ENCODE assay signal across 26 cellular contexts in the genomic region with DNA sequence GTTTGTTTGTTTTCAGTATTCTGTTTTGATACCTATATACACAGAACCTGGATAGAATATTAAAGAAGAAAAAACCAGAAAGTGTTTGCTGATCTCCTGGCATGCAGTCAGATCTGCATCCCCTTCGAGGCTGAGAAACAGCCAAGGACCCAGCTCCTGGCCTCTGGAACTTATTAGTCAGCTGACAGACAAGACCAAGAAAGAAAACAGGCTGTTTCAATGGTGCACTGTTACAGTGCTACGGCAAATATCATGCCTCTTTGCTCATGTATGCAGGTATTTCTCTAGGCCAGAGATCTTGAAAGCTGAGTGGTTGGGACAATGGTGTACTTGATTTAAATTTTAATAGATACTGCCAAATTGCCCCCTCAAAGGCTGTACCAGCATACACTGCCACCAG.
A peak's percentile ranks its signal among the peaks of the same experiment; 100 is the strongest.
DNase-seq lines count a peak whose midpoint lies in the region; ATAC-seq, FAIRE-seq and TF ChIP-seq lines count a peak whose summit lies in the region.
"Had no signal": no experiment of that assay in that cellular context is flagged by ENCODE, and none has a peak within 500 bp of the region (broad histone marks: within the 10 kb centered on the region; RNA-seq: fewer than 3 reads in every experiment).

No MANE protein-coding gene starts in this region.

- H3K36me3 ChIP-seq in PC-9 (ENCODE audit: low read depth) (no peaks in the 10 kb centered on the region), astrocyte (ENCODE audit: insufficient read depth, low read length) (no peaks in the 10 kb centered on the region)
- H3K36me3 ChIP-seq: neutrophil, Peyer's patch, thyroid gland had no signal

- DNase-seq in activated naive CD4-positive, alpha-beta T cell treated with anti-CD3 and anti-CD28 coated beads for 36 hours: peak; percentile 39
- no peak for DNase-seq in activated naive CD4-positive, alpha-beta T cell treated with anti-CD3 and anti-CD28 coated beads, Interleukin-2, amount 50 U/mL, for 16 hours
- DNase-seq in PC-9: no peak
- peak; percentile 48 for DNase-seq in astrocyte (ENCODE audit: low read depth)
- peak; percentile 23 for DNase-seq in posterior vena cava (ENCODE audit: low spot score)
- DNase-seq in NCI-H524 (lab: John Stamatoyannopoulos, UW): no peak
- DNase-seq: activated CD4-positive, alpha-beta T cell treated with anti-CD3 and anti-CD28 coated beads for 1 hour; activated CD8-positive, alpha-beta memory T cell treated with anti-CD3 and anti-CD28 coated beads, Interleukin-2, amount 50 U/mL, for 4 hours; CD4-positive, alpha-beta memory T cell; effector CD4-positive, alpha-beta T cell; H9; immature natural killer cell; KG1; mesendoderm; MM.1S; NCI-H2081 treated with DMSO at 0.1 percent for 48 hours; Peyer's patch; stimulated activated naive CD4-positive, alpha-beta T cell; thyroid gland had no signal

- FAIRE-seq in astrocyte (lab: Jason Lieb, UNC): no peak
- FAIRE-seq: TTC549 had no signal

- no peak for TF ChIP-seq CTCF in PC-9 (conservative IDR thresholded peaks at IDR 0.05)
- TF ChIP-seq CTCF in astrocyte (IDR thresholded peaks at IDR 0.05; ENCODE audit: insufficient read depth, low read depth, low read length): no peak

- H3K4me1 ChIP-seq in PC-9 (replicated peaks; ENCODE audit: insufficient read depth) (peaks cover 40% of the 10 kb centered on the region), astrocyte (ENCODE audit: insufficient read depth, low read length) (peaks cover 38% of the 10 kb centered on the region)
- H3K4me1 ChIP-seq: Peyer's patch, thyroid gland had no signal

- H3K27me3 ChIP-seq in PC-9 (ENCODE audit: insufficient read depth, low read depth): no peaks in the 10 kb centered on the region
- no peaks in the 10 kb centered on the region for H3K27me3 ChIP-seq in astrocyte (ENCODE audit: insufficient read depth, low read length)
- H3K27me3 ChIP-seq: hepatocyte, Peyer's patch, thyroid gland had no signal

- H3K79me2 ChIP-seq in PC-9 (ENCODE audit: low read depth) (no peaks in the 10 kb centered on the region), astrocyte (ENCODE audit: insufficient read depth, low read length) (no peaks in the 10 kb centered on the region)
- H3K79me2 ChIP-seq: hepatocyte had no signal

- H3K4me3 ChIP-seq in PC-9: no peak overlapping the region
- H3K4me3 ChIP-seq in astrocyte (ENCODE audit: insufficient read depth, low read depth, low read length): no peak overlapping the region
- H3K4me3 ChIP-seq: hepatocyte, Peyer's patch, thyroid gland had no signal

- H3K27me3 Mint-ChIP-seq in activated naive CD4-positive, alpha-beta T cell treated with anti-CD3 and anti-CD28 coated beads for 36 hours (ENCODE audit: low read depth): no peaks in the 10 kb centered on the region
- H3K27me3 Mint-ChIP-seq in astrocyte (ENCODE audit: low read depth, unreplicated experiment): no peaks in the 10 kb centered on the region

- H4K20me1 ChIP-seq in PC-9 (ENCODE audit: insufficient read depth) (no peaks in the 10 kb centered on the region), astrocyte (ENCODE audit: insufficient read depth, low read length) (no peaks in the 10 kb centered on the region)

- H3K4me2 ChIP-seq in PC-9 (no peak overlapping the region), astrocyte (ENCODE audit: low read length) (peak overlapping the region; percentile 20)
- H3K4me2 ChIP-seq: hepatocyte had no signal

- H3K9ac ChIP-seq in astrocyte (ENCODE audit: low read length): peak overlapping the region; percentile 3

- CTCF ChIA-PET in activated naive CD4-positive, alpha-beta T cell treated with anti-CD3 and anti-CD28 coated beads for 36 hours (lab: Charles Lee): interaction anchor here (0.7 kb wide), 1 partner anchor 66 kb away, joined by 3 read pairs; no protein-coding TSS in a partner anchor
- CTCF ChIA-PET in PC-9 (lab: Charles Lee): no interaction called here

- H3K4me3 Mint-ChIP-seq in activated naive CD4-positive, alpha-beta T cell treated with anti-CD3 and anti-CD28 coated beads for 36 hours: no peak overlapping the region
- H3K4me3 Mint-ChIP-seq in astrocyte (ENCODE audit: unreplicated experiment): no peak overlapping the region
- H3K4me3 Mint-ChIP-seq: brain; CD4-positive, alpha-beta memory T cell; H9; immature natural killer cell had no signal

- peaks cover 18% of the 10 kb centered on the region; the same call in 1 of the 2 replicates for H3F3A ChIP-seq in PC-9 (ENCODE audit: insufficient read depth, low read depth)

- no peaks in the 10 kb centered on the region for H3K9me2 ChIP-seq in PC-9 (ENCODE audit: insufficient read depth)

- no TSS peak for BruUV-seq in PC-9 (replicated peaks; lab: Mats Ljungman, UMichigan)

- peak overlapping the region; percentile 54 for H3K27ac ChIP-seq in PC-9
- peak overlapping the region; percentile 49 for H3K27ac ChIP-seq in astrocyte (ENCODE audit: low read depth, low read length)
- H3K27ac ChIP-seq: foreskin keratinocyte, hepatocyte, neutrophil, Peyer's patch, thyroid gland had no signal

- H3K9me3 ChIP-seq in PC-9 (ENCODE audit: insufficient read depth, low read depth): peaks cover 22% of the 10 kb centered on the region
- no peaks in the 10 kb centered on the region for H3K9me3 ChIP-seq in astrocyte (ENCODE audit: insufficient read depth, low read depth, low read length)
- H3K9me3 ChIP-seq: neutrophil, Peyer's patch, thyroid gland had no signal

- peaks cover 4% of the 10 kb centered on the region for H3K36me3 Mint-ChIP-seq in activated naive CD4-positive, alpha-beta T cell treated with anti-CD3 and anti-CD28 coated beads for 36 hours (ENCODE audit: low read depth)
- no peaks in the 10 kb centered on the region for H3K36me3 Mint-ChIP-seq in astrocyte (ENCODE audit: low read depth, unreplicated experiment)
- H3K36me3 Mint-ChIP-seq: brain, immature natural killer cell had no signal

- H2AFZ ChIP-seq in PC-9 (no peak overlapping the region), astrocyte (ENCODE audit: low read depth, low read length) (no peak overlapping the region)
- H2AFZ ChIP-seq: hepatocyte had no signal

- intact Hi-C loops in activated naive CD4-positive, alpha-beta T cell treated with anti-CD3 and anti-CD28 coated beads for 36 hours (cut with micrococcal nuclease): loop anchor here (5.0 kb wide), 3 partner anchors 246 to 476 kb away; no protein-coding TSS in a partner anchor
- intact Hi-C loops in PC-9 (cut with micrococcal nuclease; ENCODE audit: unreplicated experiment) (no loop called here), posterior vena cava (cut with DNase I) (loop anchor here in 1 of 2 donors (5.0 kb wide), 1 partner anchor 71 kb away; no protein-coding TSS in a partner anchor)

- peaks cover 64% of the 10 kb centered on the region for H3K4me1 Mint-ChIP-seq in activated naive CD4-positive, alpha-beta T cell treated with anti-CD3 and anti-CD28 coated beads for 36 hours (ENCODE audit: low read depth)
- H3K4me1 Mint-ChIP-seq in astrocyte (ENCODE audit: low read depth, unreplicated experiment): peaks cover 44% of the 10 kb centered on the region

- POLR2A ChIA-PET in PC-9 (lab: Charles Lee; ENCODE audit: unreplicated experiment): no interaction called here

- ATAC-seq in GM19397 (IDR thresholded peaks at IDR 0.05; ENCODE audit: unreplicated experiment): no peak
- ATAC-seq: left lobe of liver had no signal

- peaks cover 10% of the 10 kb centered on the region for H3K9me3 Mint-ChIP-seq in activated naive CD4-positive, alpha-beta T cell treated with anti-CD3 and anti-CD28 coated beads for 36 hours
- no peaks in the 10 kb centered on the region for H3K9me3 Mint-ChIP-seq in astrocyte (ENCODE audit: unreplicated experiment)

- H3K27ac Mint-ChIP-seq in activated naive CD4-positive, alpha-beta T cell treated with anti-CD3 and anti-CD28 coated beads for 36 hours: peak overlapping the region; percentile 89
- peak overlapping the region; percentile 10 for H3K27ac Mint-ChIP-seq in astrocyte (ENCODE audit: unreplicated experiment)
- H3K27ac Mint-ChIP-seq: CD4-positive, alpha-beta memory T cell; H9; immature natural killer cell had no signal

Comparison
In these comparisons a context has a peak if more than half of its experiments do, and no peak if none do; other contexts are left out.
1. DNase-seq: peak in activated naive CD4-positive, alpha-beta T cell treated with anti-CD3 and anti-CD28 coated beads for 36 hours (single experiment), astrocyte (single experiment) and posterior vena cava (single experiment); none in activated naive CD4-positive, alpha-beta T cell treated with anti-CD3 and anti-CD28 coated beads, Interleukin-2, amount 50 U/mL, for 16 hours (single experiment), PC-9 (0 of 2) and NCI-H524 (0 of 2).